Comparison of ENCODE assay signal across 13 cellular contexts in genomic region chr14:22532345-22533056, GRCh38. TPM values are rescaled to one million over a fixed set of nuclear protein-coding genes. Genes with fewer than 3 reads are reported as not detected.
DNase-seq lines count a peak whose midpoint lies in the region; ATAC-seq, FAIRE-seq and TF ChIP-seq lines count a peak whose summit lies in the region.
"Had no signal": no experiment of that assay in that cellular context is flagged by ENCODE, and none has a peak within 500 bp of the region (broad histone marks: within the 10 kb centered on the region; RNA-seq: fewer than 3 reads in every experiment).

No MANE protein-coding gene starts in this region.

- H4K20me1 ChIP-seq in K562 (replicated peaks; ENCODE audit: control insufficient read depth, insufficient read depth, low read length) (no peaks in the 10 kb centered on the region), smooth muscle cell (ENCODE audit: low read depth) (no peaks in the 10 kb centered on the region)

- 15% methylated on average over 3 of the region's 3 CpGs for WGBS in K562 (ENCODE audit: insufficient coverage, low coverage, missing lambda C conversion rate)
- 39% methylated on average over 3 of the region's 3 CpGs for WGBS in smooth muscle cell (ENCODE audit: low lambda C conversion rate)

- H3K9me1 ChIP-seq in K562 (ENCODE audit: control insufficient read depth, insufficient read depth, low read length): no peaks in the 10 kb centered on the region

- H3K27ac Mint-ChIP-seq in activated CD4-positive, alpha-beta T cell treated with anti-CD3 and anti-CD28 coated beads for 36 hours: peak overlapping the region; percentile 100

- TF ChIP-seq CTCF in K562 (IDR thresholded peaks at IDR 0.05 in 2 of 3, conservative IDR thresholded peaks at IDR 0.05 in 1 of 3; ENCODE audit: insufficient read depth in 2 of 3, low read depth in 1 of 3, low read length in 3 of 3) (no peak), smooth muscle cell (IDR thresholded peaks at IDR 0.05; ENCODE audit: borderline replicate concordance, insufficient read depth, poor library complexity, severe bottlenecking) (no peak), GM20000 (IDR thresholded peaks at IDR 0.05; ENCODE audit: extremely low read depth, missing control alignments) (no peak)

- H3K36me3 ChIP-seq in K562 (ENCODE audit: control insufficient read depth, insufficient read depth, low read length) (no peaks in the 10 kb centered on the region), smooth muscle cell (ENCODE audit: low read depth) (no peaks in the 10 kb centered on the region)

- 0 out of 2 replicates have a peak overlapping the region, but pooled peaks have one; percentile 1 for H2AFZ ChIP-seq in K562 (ENCODE audit: low read depth, low read length)
- H2AFZ ChIP-seq in smooth muscle cell (ENCODE audit: low read depth): peak overlapping the region; percentile 7
- H2AFZ ChIP-seq: parathyroid adenoma had no signal

- H3K9me3 Mint-ChIP-seq in activated CD4-positive, alpha-beta T cell treated with anti-CD3 and anti-CD28 coated beads for 36 hours (ENCODE audit: low read depth): no peaks in the 10 kb centered on the region

- DNase-seq in activated CD4-positive, alpha-beta T cell treated with anti-CD3 and anti-CD28 coated beads for 36 hours: no peak
- DNase-seq in activated CD4-positive, alpha-beta T cell treated with anti-CD3 and anti-CD28 coated beads for 1 hour: no peak
- DNase-seq in LHCN-M2 (ENCODE audit: low read depth) (peak; percentile 68), K562 (ENCODE audit: extremely low read depth in 1 of 4, low spot score in 3 of 4) (no peak), smooth muscle cell (lab: John Stamatoyannopoulos, UW; ENCODE audit: unreplicated experiment) (no peak), GM20000 (ENCODE audit: low spot score) (no peak), G401 (ENCODE audit: low spot score) (no peak), DMS79 (lab: John Stamatoyannopoulos, UW) (no peak)
- DNase-seq: effector CD4-positive, alpha-beta T cell; H7; NCI-H2081 treated with DMSO at 0.1 percent for 48 hours had no signal

- H3K4me1 Mint-ChIP-seq in activated CD4-positive, alpha-beta T cell treated with anti-CD3 and anti-CD28 coated beads for 36 hours: peaks cover 88% of the 10 kb centered on the region

- no peaks in the 10 kb centered on the region for H3K27me3 ChIP-seq in K562 (ENCODE audit: control insufficient read depth in 2 of 2, insufficient read depth in 2 of 2, low read length in 2 of 2)
- H3K27me3 ChIP-seq in smooth muscle cell (ENCODE audit: low read depth): no peaks in the 10 kb centered on the region

- H3K9me3 ChIP-seq in K562 (replicated peaks; ENCODE audit: control insufficient read depth, insufficient read depth, low read depth, low read length): no peaks in the 10 kb centered on the region
- no peaks in the 10 kb centered on the region for H3K9me3 ChIP-seq in smooth muscle cell (replicated peaks; ENCODE audit: low read depth)

- H3K27me3 Mint-ChIP-seq in activated CD4-positive, alpha-beta T cell treated with anti-CD3 and anti-CD28 coated beads for 36 hours: no peaks in the 10 kb centered on the region

- H3K4me3 ChIP-seq in K562: no peak overlapping the region
- H3K4me3 ChIP-seq in smooth muscle cell: no peak overlapping the region

- H3K4me2 ChIP-seq in K562 (ENCODE audit: insufficient read depth, low read length) (no peak overlapping the region), smooth muscle cell (peak overlapping the region; percentile 54)

- no TSS peak for BruUV-seq in K562 (replicated peaks; lab: Mats Ljungman, UMichigan)

- H3K36me3 Mint-ChIP-seq in activated CD4-positive, alpha-beta T cell treated with anti-CD3 and anti-CD28 coated beads for 36 hours (ENCODE audit: low read depth): peaks cover 92% of the 10 kb centered on the region

- H3K79me2 ChIP-seq in K562 (ENCODE audit: control insufficient read depth, insufficient read depth, low read length) (no peaks in the 10 kb centered on the region), smooth muscle cell (ENCODE audit: low read depth) (no peaks in the 10 kb centered on the region)
- H3K79me2 ChIP-seq: parathyroid adenoma had no signal

- no peak for TF ChIP-seq EP300 in K562 (IDR thresholded peaks at IDR 0.05; ENCODE audit: low read length)

- no peak for ATAC-seq in activated CD4-positive, alpha-beta T cell treated with anti-CD3 and anti-CD28 coated beads for 36 hours
- no peak for ATAC-seq in K562

- no peak for TF ChIP-seq RAD21 in K562 (CRISPR knock-in tag; conservative IDR thresholded peaks at IDR 0.05 in 1 of 2, IDR thresholded peaks at IDR 0.05 in 1 of 2)

- intact Hi-C loops in activated CD4-positive, alpha-beta T cell treated with anti-CD3 and anti-CD28 coated beads for 36 hours (cut with DNase I, micrococcal nuclease): loop anchor here (5.0 kb wide), 3 partner anchors 35 to 665 kb away; no protein-coding TSS in a partner anchor
- intact Hi-C loops in K562 (cut with micrococcal nuclease): no loop called here

- H3K27ac ChIP-seq in K562 (ENCODE audit: extremely low read depth, low read depth, low read length) (no peak overlapping the region), smooth muscle cell (ENCODE audit: low read depth) (peak overlapping the region; percentile 36)
- H3K27ac ChIP-seq: parathyroid adenoma, RWPE1 had no signal

- H3K4me3 Mint-ChIP-seq in activated CD4-positive, alpha-beta T cell treated with anti-CD3 and anti-CD28 coated beads for 36 hours: peak overlapping the region; percentile 84

- POLR2A ChIA-PET in activated CD4-positive, alpha-beta T cell treated with anti-CD3 and anti-CD28 coated beads for 36 hours (lab: Charles Lee): interaction anchor here (1.1 to 3.6 kb wide), 12 partner anchors 16 to 554 kb away, joined by 3 to 29 read pairs (median 4); partner anchors contain the start of gene DAD1
- POLR2A ChIA-PET in K562 (lab: Yijun Ruan, JAX): no interaction called here

- CTCF ChIA-PET in activated CD4-positive, alpha-beta T cell treated with anti-CD3 and anti-CD28 coated beads for 36 hours (lab: Charles Lee): interaction anchor here (0.7 to 4.9 kb wide), 27 partner anchors 10 to 685 kb away, joined by 3 to 39 read pairs (median 4); no protein-coding TSS in a partner anchor
- CTCF ChIA-PET in K562 (lab: Yijun Ruan, JAX; ENCODE audit: low intra/inter-chr PET ratio): no interaction called here

- peaks cover 9% of the 10 kb centered on the region for H3F3A ChIP-seq in smooth muscle cell (ENCODE audit: low read depth)

- H3K9ac ChIP-seq in K562 (ENCODE audit: insufficient read depth in 1 of 2, low read depth in 2 of 2, low read length in 2 of 2): no peak overlapping the region
- H3K9ac ChIP-seq in smooth muscle cell (ENCODE audit: low read depth): no peak overlapping the region
- H3K9ac ChIP-seq: parathyroid adenoma had no signal

- in situ Hi-C loops in K562 (cut with MboI) (no loop called here), G401 (cut with HindIII; ENCODE audit: low sequenced_read_pairs) (no loop called here)

- no peak for TF ChIP-seq POLR2A in K562 (conservative IDR thresholded peaks at IDR 0.05)

- FAIRE-seq in K562 (lab: Jason Lieb, UNC): no peak

- peaks cover 0 to 12% of the 10 kb centered on the region in 2 experiments; a peak in 3 of 5 replicates for H3K4me1 ChIP-seq in K562 (replicated peaks in 1 of 2; ENCODE audit: control insufficient read depth in 2 of 2, insufficient read depth in 2 of 2, low read length in 2 of 2)
- no peaks in the 10 kb centered on the region for H3K4me1 ChIP-seq in smooth muscle cell (ENCODE audit: low read depth)
- H3K4me1 ChIP-seq: parathyroid adenoma had no signal

TF ChIP-seq in K562, 482 proteins besides CTCF, POLR2A, EP300 and RAD21 (continues in another document):
- TF ChIP-seq HSF4 (CRISPR knock-in tag; IDR thresholded peaks at IDR 0.05; ENCODE audit: borderline replicate concordance) (no peak), ATF4 (CRISPR knock-in tag; IDR thresholded peaks at IDR 0.05) (peak; percentile 62; the same call in 1 of the 2 replicates), ATF3 (IDR thresholded peaks at IDR 0.05) (peak; percentile 50; the same call in 1 of the 2 replicates), ATF3 (CRISPR knock-in tag; conservative IDR thresholded peaks at IDR 0.05) (no peak)

RNA-seq across cellular contexts. Expression of gene DAD1, which starts 56.5 kb away (rescaled TPM):
- 100 to 1,000 TPM; 265 to 302 TPM for total RNA-seq in activated CD4-positive, alpha-beta T cell treated with anti-CD3 and anti-CD28 coated beads for 36 hours
- total RNA-seq in LHCN-M2 (2014; rRNA removed) (284 and 290 TPM in 2 replicates), K562 (2014; rRNA removed) (104 and 149 TPM in 2 replicates), K562 (2014; rRNA removed; fragmentation: Illumina TruSeq; extraction: Trizol) (172 and 181 TPM in 2 replicates), K562 (2015; rRNA removed; fragmentation: Illumina TruSeq; extraction: Trizol) (146 and 162 TPM in 2 replicates), K562 (2021) (129 and 143 TPM in 2 replicates), smooth muscle cell (473 and 533 TPM in 2 replicates)
- 462 TPM for polyA plus RNA-seq in LHCN-M2 (2012)
- 76.2 and 102 TPM in 2 replicates for total RNA-seq in K562 (2011; cell fraction: chromatin; rRNA removed; ENCODE audit: low replicate concordance)
- 211 and 214 TPM in 2 replicates for total RNA-seq in K562 (2011; cell fraction: nucleolus; rRNA removed)
- 181 and 184 TPM in 2 replicates for total RNA-seq in K562 (2011; cell fraction: nucleoplasm; rRNA removed)
- polyA plus RNA-seq in K562 (2011; rRNA removed) (226 and 263 TPM in 2 replicates), K562 (2014; fragmentation: Illumina TruSeq; extraction: Trizol) (244 and 260 TPM in 2 replicates), K562 (2014; fragmentation: Nextera tagmentation; extraction: Ambion mirVana) (100 to 1,000 TPM; 585 to 617 TPM), K562 (2014; rRNA removed) (222 and 233 TPM in 2 replicates), smooth muscle cell (519 and 571 TPM in 2 replicates)
- polyA plus RNA-seq in K562 (2011; cell fraction: cytosol; rRNA removed): 583 and 621 TPM in 2 replicates
- polyA plus RNA-seq in K562 (2011; cell fraction: nucleus; rRNA removed): 58.2 and 70.1 TPM in 2 replicates
- 192 and 212 TPM in 2 replicates for polyA plus RNA-seq in K562 (2012)
- 87.6 and 98.8 TPM in 2 replicates for polyA minus RNA-seq in K562 (2011; rRNA and poly(A)+ RNA removed)
- 44.4 and 50.8 TPM in 2 replicates for polyA minus RNA-seq in K562 (2011; cell fraction: cytosol; rRNA and poly(A)+ RNA removed)
- polyA minus RNA-seq in K562 (2011; cell fraction: nucleus; rRNA and poly(A)+ RNA removed): 25.7 and 34.2 TPM in 2 replicates
- 381 and 389 TPM in 2 replicates for total RNA-seq in G401 (2014; rRNA removed; shearing (Covaris generic))
